ENCODE assay signal across 8 cellular contexts in genomic region chr1:161119379-161120061, GRCh38. TPM values are rescaled to one million over a fixed set of nuclear protein-coding genes. Genes with fewer than 3 reads are reported as not detected.
DNase-seq lines count a peak whose midpoint lies in the region.

No MANE protein-coding gene starts in this region.

- DNase-seq in COLO829 (ENCODE audit: low spot score) (peak; percentile 63), H4 (ENCODE audit: low spot score) (peak; percentile 71), NOMO-1 treated with dmso at 0.1 percent for 144 hours (lab: John Stamatoyannopoulos, UW; ENCODE audit: unreplicated experiment) (peak; percentile 9), activated T-cell treated with anti-CD3 and anti-CD28 coated beads for 48 hours (ENCODE audit: low read depth) (peak; percentile 56), fibroblast of peridontal ligament (ENCODE audit: extremely low read depth) (peak; percentile 69), pons (ENCODE audit: low spot score) (peak; percentile 39), NCI-H2081 (lab: John Stamatoyannopoulos, UW) (no peak), COR-L47 (lab: John Stamatoyannopoulos, UW) (no peak)

RNA-seq across cellular contexts. Expression of gene NIT1, which starts 1.6 kb away (rescaled TPM):
- 34.9 and 36.6 TPM in 2 replicates for total RNA-seq in H4 (2014; rRNA removed; shearing (Covaris generic))

RNA-seq across cellular contexts. Expression of gene PFDN2, which starts 1.7 kb away (rescaled TPM):
- total RNA-seq in H4 (2014; rRNA removed; shearing (Covaris generic)): 85.6 and 94.8 TPM in 2 replicates

RNA-seq across cellular contexts. Expression of gene DEDD, which starts 12.9 kb away (rescaled TPM):
- total RNA-seq in H4 (2014; rRNA removed; shearing (Covaris generic)): 22.2 and 28.2 TPM in 2 replicates

RNA-seq across cellular contexts. Expression of gene KLHDC9, which starts 21.4 kb away (rescaled TPM):
- not detected in 2 replicates for total RNA-seq in H4 (2014; rRNA removed; shearing (Covaris generic))

RNA-seq across cellular contexts. Expression of gene NECTIN4, which starts 30.2 kb away (rescaled TPM):
- 0.14 TPM in 1 of 2 replicates, not detected in the other for total RNA-seq in H4 (2014; rRNA removed; shearing (Covaris generic))

Comparison
In these comparisons a context has a peak if more than half of its experiments do, and no peak if none do; other contexts are left out.
1. DNase-seq: peak in COLO829 (single experiment), H4 (single experiment), NOMO-1 treated with dmso at 0.1 percent for 144 hours (single experiment), activated T-cell treated with anti-CD3 and anti-CD28 coated beads for 48 hours (single experiment), fibroblast of peridontal ligament (single experiment) and pons (single experiment); none in NCI-H2081 (0 of 2) and COR-L47 (single experiment).